8 cellular contexts compared by ENCODE assay signal in the genomic region with DNA sequence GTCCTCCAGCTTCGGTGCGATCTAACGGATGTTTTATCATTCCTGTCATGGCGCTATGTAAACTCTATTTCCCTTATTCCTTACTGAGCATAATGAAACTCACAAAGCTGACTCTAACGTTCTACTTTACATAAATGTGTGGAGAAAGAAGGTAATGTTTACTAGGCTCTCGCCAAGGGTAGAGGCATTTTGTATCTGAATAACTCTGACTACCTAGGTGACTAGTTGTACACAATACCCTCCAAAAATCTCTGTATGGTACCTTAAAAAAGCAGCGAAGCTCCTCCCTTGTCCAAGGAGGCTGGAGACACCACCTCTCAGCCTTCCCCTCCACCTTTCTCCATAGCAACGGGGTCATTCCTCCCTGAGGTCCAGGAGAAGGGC. TPM values are rescaled to one million over a fixed set of nuclear protein-coding genes. Genes with fewer than 3 reads are reported as not detected.
DNase-seq lines count a peak whose midpoint lies in the region; FAIRE-seq and TF ChIP-seq lines count a peak whose summit lies in the region.

No MANE protein-coding gene starts in this region.

- FAIRE-seq in kidney (lab: Jason Lieb, UNC), result no peak

- no peak for TF ChIP-seq CTCF in WI38 (IDR thresholded peaks at IDR 0.05; ENCODE audit: low read depth, low read length)
- TF ChIP-seq CTCF in kidney (IDR thresholded peaks at IDR 0.05; ENCODE audit: borderline replicate concordance, extremely low read depth, insufficient read depth), result no peak
- no peak for TF ChIP-seq CTCF in tibial nerve (IDR thresholded peaks at IDR 0.05)

- H3K36me3 Mint-ChIP-seq in activated T-cell treated with anti-CD3 and anti-CD28 coated beads, Interleukin-2, amount 50 U/mL, for 24 hours (ENCODE audit: low read depth), result peaks cover 56% of the 10 kb centered on the region

- no peak for TF ChIP-seq POLR2A in tibial nerve (IDR thresholded peaks at IDR 0.05)

- WGBS in tibial nerve, 2 donors, result 56% methylated on average over 8 of the region's 8 CpGs

- H3K4me1 Mint-ChIP-seq in activated T-cell treated with anti-CD3 and anti-CD28 coated beads, Interleukin-2, amount 50 U/mL, for 24 hours (ENCODE audit: low read depth), result peaks cover 20% of the 10 kb centered on the region

- intact Hi-C loops in kidney (cut with DNase I), result no loop called here

- H3K9ac ChIP-seq in kidney (ENCODE audit: low read length in 2 of 2), result no peak overlapping the region

- H3K27ac Mint-ChIP-seq in activated T-cell treated with anti-CD3 and anti-CD28 coated beads, Interleukin-2, amount 50 U/mL, for 24 hours, result peak overlapping the region; percentile 79

- H3K4me1 ChIP-seq in kidney (ENCODE audit: control insufficient read depth in 1 of 2, insufficient read depth in 1 of 2, low read depth in 1 of 2, low read length in 2 of 2) (peaks cover 6 to 9% of the 10 kb centered on the region in 2 donors), tibial nerve (peaks cover 0 to 18% (median 4%) of the 10 kb centered on the region in 4 donors)

- peaks cover 60% of the 10 kb centered on the region for H3K9me3 Mint-ChIP-seq in activated T-cell treated with anti-CD3 and anti-CD28 coated beads, Interleukin-2, amount 50 U/mL, for 24 hours

- DNase-seq in activated T-cell treated with anti-CD3 and anti-CD28 coated beads, Interleukin-2, amount 50 U/mL, for 24 hours, result no peak
- no peak for DNase-seq in activated T-cell treated with anti-CD3 and anti-CD28 coated beads, Interleukin-2, amount 50 U/mL, for 1 hour
- DNase-seq in kidney, result no peak
- DNase-seq in tibial nerve (ENCODE audit: low spot score in 2 of 2), result no peak
- DNase-seq in NCI-H2171 (lab: John Stamatoyannopoulos, UW), result no peak
- no peak for DNase-seq in inferior parietal cortex (ENCODE audit: extremely low spot score)
- no peak for DNase-seq in Kasumi-1 (lab: John Stamatoyannopoulos, UW)

- peak overlapping the region; percentile 85 for H3K4me3 Mint-ChIP-seq in activated T-cell treated with anti-CD3 and anti-CD28 coated beads, Interleukin-2, amount 50 U/mL, for 24 hours

- no peaks in the 10 kb centered on the region for H3K27me3 Mint-ChIP-seq in activated T-cell treated with anti-CD3 and anti-CD28 coated beads, Interleukin-2, amount 50 U/mL, for 24 hours

- no peak for TF ChIP-seq EP300 in tibial nerve (IDR thresholded peaks at IDR 0.05)

- H3K36me3 ChIP-seq in kidney (ENCODE audit: control insufficient read depth in 1 of 2, insufficient read depth in 2 of 2, low read length in 2 of 2) (peaks cover 0 to under 1% of the 10 kb centered on the region in 2 donors), tibial nerve (peaks cover 0 to 36% (median 0%) of the 10 kb centered on the region in 3 donors)

- H3K9me3 ChIP-seq in kidney (ENCODE audit: control insufficient read depth in 1 of 2, low read length in 2 of 2) (peaks cover 0 to 6% of the 10 kb centered on the region in 2 donors), tibial nerve (peaks cover 0 to 43% (median 2%) of the 10 kb centered on the region in 4 donors)

- H3K27me3 ChIP-seq in tibial nerve, result no peaks in the 10 kb centered on the region

- H3K4me3 ChIP-seq in WI38 (ENCODE audit: low read depth, low read length) (peak overlapping the region; percentile 83), kidney (ENCODE audit: low read length in 2 of 2) (peak overlapping the region; percentile 80), tibial nerve (peak overlapping the region; percentile 54 to 85 (median 68))

- H3K27ac ChIP-seq in kidney (ENCODE audit: low read depth in 2 of 2, low read length in 2 of 2) (no peak overlapping the region), tibial nerve (peak overlapping the region in 1 of 4 donors; percentile 53)

RNA-seq across cellular contexts. Expression of a gene that starts 0.3 kb away (rescaled TPM):
- total RNA-seq in kidney (3.5 TPM), tibial nerve (1 to 10 TPM; 1.3 to 9.6 (median 3.0) TPM)
- polyA plus RNA-seq in kidney (ENCODE audit: insufficient read depth, low read depth, low replicate concordance), result 1.1 TPM

RNA-seq across cellular contexts. Expression of a gene that starts 14.7 kb away (rescaled TPM):
- total RNA-seq in kidney, result 25.4 TPM
- 5.8 TPM for polyA plus RNA-seq in kidney (ENCODE audit: insufficient read depth, low read depth, low replicate concordance)
- total RNA-seq in tibial nerve, result 10 to 100 TPM; 15.0 to 43.7 (median 25.4) TPM

RNA-seq across cellular contexts. Expression of a gene that starts 15.4 kb away (rescaled TPM):
- total RNA-seq in kidney (9.3 TPM), tibial nerve (1 to 10 TPM; 3.0 to 7.6 (median 5.0) TPM)
- polyA plus RNA-seq in kidney (ENCODE audit: insufficient read depth, low read depth, low replicate concordance), result 3.1 TPM

RNA-seq across cellular contexts. Expression of a gene that starts 20.7 kb away (rescaled TPM):
- 8.0 TPM for total RNA-seq in kidney
- polyA plus RNA-seq in kidney (ENCODE audit: insufficient read depth, low read depth, low replicate concordance), result 3.5 TPM
- total RNA-seq in tibial nerve, result 1 to 10 TPM; 2.4 to 6.0 (median 2.6) TPM

RNA-seq across cellular contexts. Expression of a gene that starts 33.6 kb away (rescaled TPM):
- total RNA-seq in kidney (19.6 TPM), tibial nerve (10 to 100 TPM in 3 of 4 donors, 1 to 10 TPM in 1; 5.9 to 18.6 (median 14.0) TPM)
- polyA plus RNA-seq in kidney (ENCODE audit: insufficient read depth, low read depth, low replicate concordance), result 9.1 TPM
